In the genomic region with DNA sequence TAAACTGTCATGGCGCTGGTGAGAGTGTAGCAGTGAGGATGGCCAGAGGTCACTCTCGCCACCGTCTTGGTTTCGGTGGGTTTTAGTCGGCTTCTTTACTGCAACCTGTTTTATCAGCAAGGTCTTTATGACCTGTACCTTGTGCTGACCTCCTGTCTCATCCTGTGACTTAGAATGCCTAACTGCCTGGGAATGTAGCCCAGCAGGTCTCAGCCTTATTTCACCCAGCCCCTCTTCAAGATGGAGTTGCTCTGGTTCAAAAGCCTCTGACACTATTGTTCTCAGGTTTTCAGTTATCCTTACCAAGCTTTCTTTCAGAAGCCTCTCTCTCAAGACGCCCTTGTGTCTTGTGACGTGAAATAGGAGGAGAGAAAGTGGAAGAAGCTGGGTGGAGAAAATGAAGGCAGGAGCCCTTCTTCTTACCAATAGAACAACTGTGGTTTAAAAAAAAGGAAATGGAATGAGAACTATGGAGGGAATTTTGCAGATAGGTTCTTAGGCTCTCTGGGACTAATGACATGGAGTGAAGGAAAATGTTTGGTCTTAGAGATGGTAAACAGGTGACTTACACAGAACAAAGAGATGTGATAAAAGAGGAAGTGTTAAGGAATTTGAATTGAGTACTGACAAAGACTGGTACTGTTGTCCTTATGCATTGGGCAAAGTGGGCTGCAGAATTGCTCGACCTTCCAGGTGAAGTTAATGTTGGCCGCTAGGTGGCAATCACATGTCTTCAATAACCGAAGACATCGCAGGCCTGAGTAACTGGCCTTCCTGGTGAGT, we compare ENCODE assay signal across 8 cellular contexts.
DNase-seq lines count a peak whose midpoint lies in the region; ATAC-seq and TF ChIP-seq lines count a peak whose summit lies in the region.

No MANE protein-coding gene starts in this region.

- H3K4me3 ChIP-seq in left lung = no peak overlapping the region

- POLR2A ChIA-PET in activated B cell treated with CpG ODN at 0.5 μM for 24 hours (lab: Charles Lee) = no interaction called here

- no peak for TF ChIP-seq CTCF in activated B cell treated with CpG ODN at 0.5 μM for 24 hours (IDR thresholded peaks at IDR 0.05)
- TF ChIP-seq CTCF in chondrocyte (IDR thresholded peaks at IDR 0.05) = peak; percentile 97
- TF ChIP-seq CTCF in left lung (IDR thresholded peaks at IDR 0.05) = peak; percentile 74 to 75

- H3K27me3 Mint-ChIP-seq in activated B cell treated with CpG ODN at 0.5 μM for 24 hours (no peaks in the 10 kb centered on the region), chondrocyte (ENCODE audit: low read depth) (no peaks in the 10 kb centered on the region)

- H3K9me3 ChIP-seq in left lung = no peaks in the 10 kb centered on the region

- peak overlapping the region in 1 of 2 donors; percentile 29 for H3K27ac ChIP-seq in left lung

- CTCF ChIA-PET in activated B cell treated with CpG ODN at 0.5 μM for 24 hours (lab: Charles Lee) = interaction anchor here (0.7 to 4.8 kb wide), 14 partner anchors 9 to 1404 kb away, joined by 3 to 73 read pairs (median 6); no protein-coding TSS in a partner anchor

- no peaks in the 10 kb centered on the region for H3K27me3 ChIP-seq in left lung

- H3K27ac Mint-ChIP-seq in activated B cell treated with CpG ODN at 0.5 μM for 24 hours (no peak overlapping the region), chondrocyte (ENCODE audit: unreplicated experiment) (peak overlapping the region; percentile 82)

- peak; percentile 93 for DNase-seq in Ammon's horn (ENCODE audit: low spot score)
- DNase-seq in NCI-H2227 (lab: John Stamatoyannopoulos, UW; ENCODE audit: unreplicated experiment) = peak; percentile 89
- no peak for DNase-seq in activated B cell treated with CpG ODN at 0.5 μM for 24 hours
- no peak for DNase-seq in chondrocyte (ENCODE audit: low spot score)
- DNase-seq in left lung = peak in 1 of 2 donors; percentile 65
- DNase-seq in stimulated activated CD8-positive, alpha-beta memory T cell treated with anti-CD3 and anti-CD28 coated beads, Interleukin-12 subunit alpha, Interleukin-12 subunit beta, amount 100 ng/mL, for 1 hour (ENCODE audit: low read depth) = peak; percentile 31

- H3K36me3 Mint-ChIP-seq in activated B cell treated with CpG ODN at 0.5 μM for 24 hours (ENCODE audit: low read depth) (no peaks in the 10 kb centered on the region), chondrocyte (ENCODE audit: low read depth) (peaks cover 3% of the 10 kb centered on the region)

- H3K4me1 Mint-ChIP-seq in activated B cell treated with CpG ODN at 0.5 μM for 24 hours (peaks cover 2% of the 10 kb centered on the region), chondrocyte (ENCODE audit: low read depth) (peaks cover 41% of the 10 kb centered on the region)

- no peaks in the 10 kb centered on the region for H3K9me3 Mint-ChIP-seq in activated B cell treated with CpG ODN at 0.5 μM for 24 hours
- H3K9me3 Mint-ChIP-seq in chondrocyte (ENCODE audit: low read depth) = no peaks in the 10 kb centered on the region

- intact Hi-C loops in activated B cell treated with CpG ODN at 0.5 μM for 24 hours (cut with micrococcal nuclease) (loop anchor here (1.0 kb wide), 5 partner anchors 23 to 1404 kb away; no protein-coding TSS in a partner anchor), left lung (cut with DNase I) (loop anchor here in 1 of 2 donors (10.0 kb wide), 1 partner anchor 372 kb away; no protein-coding TSS in a partner anchor)

- ATAC-seq in GM18870 (IDR thresholded peaks at IDR 0.05; ENCODE audit: unreplicated experiment) (peak; percentile 83), HG03139 (IDR thresholded peaks at IDR 0.05; ENCODE audit: unreplicated experiment) (peak; percentile 91), activated B cell treated with CpG ODN at 0.5 μM for 24 hours (ENCODE audit: low read depth) (peak; percentile 71), left lung (peak; percentile 92)

- H3K4me3 Mint-ChIP-seq in activated B cell treated with CpG ODN at 0.5 μM for 24 hours (no peak overlapping the region), chondrocyte (ENCODE audit: unreplicated experiment) (no peak overlapping the region)

- no peaks in the 10 kb centered on the region for H3K36me3 ChIP-seq in left lung

- peaks cover 0 to 21% of the 10 kb centered on the region in 2 donors for H3K4me1 ChIP-seq in left lung

Comparison
In these comparisons a context has a peak if more than half of its experiments do, and no peak if none do; other contexts are left out.
1. DNase-seq: peak in Ammon's horn (single experiment), NCI-H2227 (single experiment) and stimulated activated CD8-positive, alpha-beta memory T cell treated with anti-CD3 and anti-CD28 coated beads, Interleukin-12 subunit alpha, Interleukin-12 subunit beta, amount 100 ng/mL, for 1 hour (single experiment); none in activated B cell treated with CpG ODN at 0.5 μM for 24 hours (single experiment) and chondrocyte (single experiment).
2. Peak in every context shown above with its lines, with median percentiles within 50 percentile points of each other: ATAC-seq.